ENCODE assay signal across 16 cellular contexts in genomic region chr12:71441350-71441748, GRCh38. TPM values are rescaled to one million over a fixed set of nuclear protein-coding genes. Genes with fewer than 3 reads are reported as not detected.
DNase-seq lines count a peak whose midpoint lies in the region; TF ChIP-seq lines count a peak whose summit lies in the region.
"Had no signal": no experiment of that assay in that cellular context is flagged by ENCODE, and none has a peak within 500 bp of the region (broad histone marks: within the 10 kb centered on the region; RNA-seq: fewer than 3 reads in every experiment).

No MANE protein-coding gene starts in this region.

- peaks cover 10% of the 10 kb centered on the region for H3K9me3 Mint-ChIP-seq in activated CD4-positive, alpha-beta T cell treated with anti-CD3 and anti-CD28 coated beads, Interleukin-2, amount 10 ng/mL, durations not matched to agents 24 days and 14 days

- H3K36me3 ChIP-seq in WERI-Rb-1 (peaks cover 6% of the 10 kb centered on the region), iPS-20b (ENCODE audit: insufficient read depth, low read depth, low read length) (no peaks in the 10 kb centered on the region), skeletal muscle tissue (ENCODE audit: control insufficient read depth in 3 of 3, insufficient read depth in 3 of 3, low read length in 3 of 3) (no peaks in the 10 kb centered on the region), right atrium auricular region (no peaks in the 10 kb centered on the region)
- H3K36me3 ChIP-seq: spleen, uterus had no signal

- peak overlapping the region; percentile 73 for H3K4me3 Mint-ChIP-seq in activated CD4-positive, alpha-beta T cell treated with anti-CD3 and anti-CD28 coated beads, Interleukin-2, amount 10 ng/mL, durations not matched to agents 24 days and 14 days

- TF ChIP-seq CTCF in WERI-Rb-1 (IDR thresholded peaks at IDR 0.05; ENCODE audit: low read depth, low read length) (no peak), right atrium auricular region (IDR thresholded peaks at IDR 0.05) (no peak)

- H3K4me1 Mint-ChIP-seq in activated CD4-positive, alpha-beta T cell treated with anti-CD3 and anti-CD28 coated beads, Interleukin-2, amount 10 ng/mL, durations not matched to agents 24 days and 14 days: peaks cover 15% of the 10 kb centered on the region

- no peak overlapping the region for H3K27ac ChIP-seq in WERI-Rb-1
- no peak overlapping the region for H3K27ac ChIP-seq in iPS-20b (ENCODE audit: low read length)
- H3K27ac ChIP-seq in skeletal muscle tissue (ENCODE audit: low read depth, low read length): no peak overlapping the region
- no peak overlapping the region for H3K27ac ChIP-seq in right atrium auricular region
- H3K27ac ChIP-seq: spleen, uterus had no signal

- H3K4me3 ChIP-seq in WERI-Rb-1 (ENCODE audit: low read depth, low read length) (peak overlapping the region; percentile 75; the same call in 1 of the 2 replicates), iPS-20b (ENCODE audit: low read length) (peak overlapping the region; percentile 80; the same call in 1 of the 2 replicates), skeletal muscle tissue (ENCODE audit: low read length in 3 of 3) (peak overlapping the region; percentile 49 to 82 (median 63)), right atrium auricular region (no peak overlapping the region)
- H3K4me3 ChIP-seq: uterus had no signal

- peaks cover 66% of the 10 kb centered on the region for H3K27me3 Mint-ChIP-seq in activated CD4-positive, alpha-beta T cell treated with anti-CD3 and anti-CD28 coated beads, Interleukin-2, amount 10 ng/mL, durations not matched to agents 24 days and 14 days

- no peaks in the 10 kb centered on the region for H3K27me3 ChIP-seq in WERI-Rb-1 (ENCODE audit: insufficient read depth, low read depth, severe bottlenecking)
- H3K27me3 ChIP-seq in iPS-20b (ENCODE audit: insufficient read depth, low read length): peaks cover 74% of the 10 kb centered on the region
- peaks cover 14 to 24% (median 17%) of the 10 kb centered on the region in 3 donors for H3K27me3 ChIP-seq in skeletal muscle tissue (ENCODE audit: control insufficient read depth in 3 of 3, insufficient read depth in 3 of 3, low read length in 3 of 3)
- peaks cover 0 to 9% of the 10 kb centered on the region in 2 donors for H3K27me3 ChIP-seq in right atrium auricular region

- no peak overlapping the region for H3K27ac Mint-ChIP-seq in activated CD4-positive, alpha-beta T cell treated with anti-CD3 and anti-CD28 coated beads, Interleukin-2, amount 10 ng/mL, durations not matched to agents 24 days and 14 days
- H3K27ac Mint-ChIP-seq: immature natural killer cell; T-helper 1 cell treated with Interleukin-12 subunit alpha and Interleukin-12 subunit beta and Interleukin-4 antibody, amounts not matched to agents 30 μg/mL and 1 μg/mL, for 36 hours had no signal

- peaks cover 7% of the 10 kb centered on the region for H3K9me3 ChIP-seq in WERI-Rb-1 (ENCODE audit: severe bottlenecking)
- H3K9me3 ChIP-seq in iPS-20b (ENCODE audit: insufficient read depth, low read depth, low read length): peaks cover 5% of the 10 kb centered on the region; the same call in 1 of the 2 replicates
- H3K9me3 ChIP-seq in skeletal muscle tissue (ENCODE audit: control insufficient read depth in 3 of 3, low read length in 3 of 3): no peaks in the 10 kb centered on the region
- peaks cover 0 to 11% of the 10 kb centered on the region in 2 donors for H3K9me3 ChIP-seq in right atrium auricular region
- H3K9me3 ChIP-seq: uterus had no signal

- DNase-seq in activated CD4-positive, alpha-beta T cell treated with anti-CD3 and anti-CD28 coated beads, Interleukin-2, amount 10 ng/mL, durations not matched to agents 24 days and 14 days: no peak
- DNase-seq in activated CD4-positive, alpha-beta T cell treated with anti-CD3 and anti-CD28 coated beads for 4 hours: no peak
- DNase-seq in WERI-Rb-1 (no peak), NCI-H226 (no peak), NCI-H1417 treated with DMSO at 0.1 percent for 48 hours (lab: John Stamatoyannopoulos, UW) (no peak), right atrium auricular region (ENCODE audit: low spot score) (no peak)
- DNase-seq: activated CD4-positive, alpha-beta T cell treated with anti-CD3 and anti-CD28 coated beads, Interleukin-2, amount 50 U/mL, for 4 hours; activated naive CD4-positive, alpha-beta T cell treated with Interleukin-2 at 50 U/mL for 16 hours; NCI-H510A treated with DMSO at 0.1 percent for 48 hours; spleen; uterus had no signal

- H3K4me1 ChIP-seq in iPS-20b (ENCODE audit: insufficient read depth, low read length) (no peaks in the 10 kb centered on the region; the same call in 1 of the 2 replicates), skeletal muscle tissue (ENCODE audit: control insufficient read depth in 3 of 3, insufficient read depth in 3 of 3, low read length in 3 of 3) (peaks cover 8 to 18% (median 13%) of the 10 kb centered on the region in 3 donors), right atrium auricular region (peaks cover 0 to 24% of the 10 kb centered on the region in 2 donors)

- peaks cover 2% of the 10 kb centered on the region for H3K36me3 Mint-ChIP-seq in activated CD4-positive, alpha-beta T cell treated with anti-CD3 and anti-CD28 coated beads, Interleukin-2, amount 10 ng/mL, durations not matched to agents 24 days and 14 days (ENCODE audit: low read depth)

- intact Hi-C loops in activated CD4-positive, alpha-beta T cell treated with anti-CD3 and anti-CD28 coated beads, Interleukin-2, amount 10 ng/mL, durations not matched to agents 24 days and 14 days (cut with micrococcal nuclease): no loop called here

- no peak overlapping the region for H3K9ac ChIP-seq in iPS-20b (ENCODE audit: low read depth, low read length)
- H3K9ac ChIP-seq in skeletal muscle tissue (ENCODE audit: low read depth in 1 of 3, low read length in 3 of 3): peak overlapping the region; percentile 26 to 74 (median 50)

RNA-seq across cellular contexts. Expression of gene LGR5, which starts 1.8 kb away (rescaled TPM):
- total RNA-seq in activated CD4-positive, alpha-beta T cell treated with anti-CD3 and anti-CD28 coated beads, Interleukin-2, amount 10 ng/mL, durations not matched to agents 24 days and 14 days: not detected in 2 replicates
- 4.7 TPM for total RNA-seq in skeletal muscle tissue
- under 1 TPM; 0.19 to 0.31 TPM for total RNA-seq in right atrium auricular region
- total RNA-seq: fibroblast of lung, spleen had no signal

Comparison
In these comparisons a context has a peak if more than half of its experiments do, and no peak if none do; other contexts are left out.
1. H3K4me3 ChIP-seq: peak in WERI-Rb-1 (single experiment), iPS-20b (single experiment) and skeletal muscle tissue (3 of 3); none in right atrium auricular region (0 of 2).